In the genomic region with DNA sequence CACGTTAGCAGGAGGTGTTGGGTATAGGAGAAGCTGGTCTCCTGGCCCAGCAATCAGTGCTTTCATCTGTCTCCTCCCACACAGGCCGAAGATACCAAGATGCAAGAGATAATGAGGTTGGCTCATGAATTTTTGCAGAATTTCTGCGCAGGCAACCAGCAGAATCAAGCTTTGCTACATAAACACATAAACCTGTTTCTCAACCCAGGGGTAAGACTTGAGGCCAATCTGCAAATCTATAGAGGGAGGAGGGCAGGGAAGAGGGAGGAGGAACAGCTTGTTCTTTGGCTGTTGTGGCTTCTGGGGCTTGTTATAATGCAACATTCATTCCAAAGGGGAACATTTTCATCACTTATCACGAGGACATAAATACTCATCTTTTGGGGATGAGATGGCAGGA, we compare ENCODE assay signal across 2 cellular contexts.
A peak's percentile ranks its signal among the peaks of the same experiment; 100 is the strongest.
TF ChIP-seq lines count a peak whose summit lies in the region.

No MANE protein-coding gene starts in this region.

TF ChIP-seq in K562, 482 proteins besides CTCF, POLR2A, EP300 and RAD21:
- no peak for TF ChIP-seq SIRT6 (IDR thresholded peaks at IDR 0.05; ENCODE audit: low read depth, low read length)
- TF ChIP-seq RBM15 (IDR thresholded peaks at IDR 0.05; ENCODE audit: insufficient read depth, low read length): no peak
- TF ChIP-seq ZNF263 (CRISPR knock-in tag; IDR thresholded peaks at IDR 0.05; ENCODE audit: borderline replicate concordance): peak; percentile 75
- TF ChIP-seq, protein P1, sequence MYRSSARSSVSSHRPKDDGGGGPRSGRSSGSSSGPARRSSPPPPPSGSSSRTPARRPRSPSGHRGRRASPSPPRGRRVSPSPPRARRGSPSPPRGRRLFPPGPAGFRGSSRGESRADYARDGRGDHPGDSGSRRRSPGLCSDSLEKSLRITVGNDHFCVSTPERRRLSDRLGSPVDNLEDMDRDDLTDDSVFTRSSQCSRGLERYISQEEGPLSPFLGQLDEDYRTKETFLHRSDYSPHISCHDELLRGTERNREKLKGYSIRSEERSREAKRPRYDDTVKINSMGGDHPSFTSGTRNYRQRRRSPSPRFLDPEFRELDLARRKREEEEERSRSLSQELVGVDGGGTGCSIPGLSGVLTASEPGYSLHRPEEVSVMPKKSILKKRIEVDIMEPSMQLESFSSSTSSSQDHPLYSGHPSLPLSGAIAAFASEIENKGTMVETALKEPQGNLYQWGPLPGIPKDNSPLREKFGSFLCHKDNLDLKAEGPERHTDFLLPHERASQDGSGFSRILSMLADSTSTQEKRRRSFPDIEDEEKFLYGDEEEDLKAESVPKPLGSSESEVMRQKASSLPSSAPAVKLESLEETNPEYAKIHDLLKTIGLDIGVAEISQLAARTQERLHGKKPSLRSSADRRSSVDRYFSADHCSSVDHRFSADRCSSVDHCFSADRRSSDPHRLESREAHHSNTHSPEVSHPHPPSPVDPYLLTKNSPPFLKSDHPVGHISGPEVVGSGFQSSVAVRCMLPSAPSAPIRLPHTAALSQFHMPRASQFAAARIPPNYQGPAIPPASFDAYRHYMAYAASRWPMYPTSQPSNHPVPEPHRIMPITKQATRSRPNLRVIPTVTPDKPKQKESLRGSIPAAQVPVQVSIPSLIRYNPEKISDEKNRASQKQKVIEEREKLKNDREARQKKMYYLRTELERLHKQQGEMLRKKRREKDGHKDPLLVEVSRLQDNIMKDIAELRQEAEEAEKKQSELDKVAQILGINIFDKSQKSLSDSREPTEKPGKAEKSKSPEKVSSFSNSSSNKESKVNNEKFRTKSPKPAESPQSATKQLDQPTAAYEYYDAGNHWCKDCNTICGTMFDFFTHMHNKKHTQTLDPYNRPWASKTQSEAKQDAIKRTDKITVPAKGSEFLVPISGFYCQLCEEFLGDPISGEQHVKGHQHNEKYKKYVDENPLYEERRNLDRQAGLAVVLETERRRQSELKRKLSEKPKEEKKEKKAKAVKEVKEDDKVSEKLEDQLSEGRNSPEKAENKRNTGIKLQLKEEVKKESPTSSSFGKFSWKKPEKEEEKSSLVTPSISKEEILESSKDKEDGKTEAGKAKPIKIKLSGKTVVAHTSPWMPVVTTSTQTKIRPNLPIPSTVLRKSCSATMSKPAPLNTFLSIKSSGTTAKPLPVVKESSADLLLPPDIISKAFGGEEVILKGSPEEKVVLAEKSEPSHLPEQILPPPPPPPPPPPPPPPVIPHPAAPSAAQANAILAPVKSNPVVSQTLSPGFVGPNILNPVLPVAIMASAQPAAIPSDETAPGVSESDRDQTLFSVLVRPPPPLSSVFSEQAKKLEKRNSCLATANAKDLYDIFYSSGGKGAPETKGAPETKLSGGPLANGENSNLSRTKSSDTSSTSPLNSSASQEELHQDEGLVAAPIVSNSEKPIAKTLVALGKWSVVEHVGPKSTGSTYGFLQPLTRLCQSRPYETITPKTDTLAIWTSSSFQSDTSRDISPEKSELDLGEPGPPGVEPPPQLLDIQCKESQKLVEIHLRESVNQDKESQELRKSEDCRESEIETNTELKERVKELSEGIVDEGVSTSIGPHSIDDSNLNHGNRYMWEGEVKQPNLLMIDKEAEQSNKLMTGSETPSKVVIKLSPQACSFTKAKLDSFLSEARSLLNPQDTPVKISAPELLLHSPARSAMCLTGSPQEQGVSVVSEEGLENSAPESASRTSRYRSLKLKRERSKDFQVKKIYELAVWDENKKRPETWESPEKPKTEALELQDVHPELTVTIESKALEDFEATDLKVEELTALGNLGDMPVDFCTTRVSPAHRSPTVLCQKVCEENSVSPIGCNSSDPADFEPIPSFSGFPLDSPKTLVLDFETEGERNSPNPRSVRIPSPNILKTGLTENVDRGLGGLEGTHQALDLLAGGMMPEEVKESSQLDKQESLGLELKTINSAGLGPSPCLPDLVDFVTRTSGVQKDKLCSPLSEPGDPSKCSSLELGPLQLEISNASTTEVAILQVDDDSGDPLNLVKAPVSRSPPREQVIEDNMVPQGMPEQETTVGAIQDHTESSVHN (IDR thresholded peaks at IDR 0.05; ENCODE audit: borderline replicate concordance in 1 of 2, low read depth in 1 of 2): no peak
- TF ChIP-seq, protein P2, sequence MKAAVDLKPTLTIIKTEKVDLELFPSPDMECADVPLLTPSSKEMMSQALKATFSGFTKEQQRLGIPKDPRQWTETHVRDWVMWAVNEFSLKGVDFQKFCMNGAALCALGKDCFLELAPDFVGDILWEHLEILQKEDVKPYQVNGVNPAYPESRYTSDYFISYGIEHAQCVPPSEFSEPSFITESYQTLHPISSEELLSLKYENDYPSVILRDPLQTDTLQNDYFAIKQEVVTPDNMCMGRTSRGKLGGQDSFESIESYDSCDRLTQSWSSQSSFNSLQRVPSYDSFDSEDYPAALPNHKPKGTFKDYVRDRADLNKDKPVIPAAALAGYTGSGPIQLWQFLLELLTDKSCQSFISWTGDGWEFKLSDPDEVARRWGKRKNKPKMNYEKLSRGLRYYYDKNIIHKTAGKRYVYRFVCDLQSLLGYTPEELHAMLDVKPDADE (conservative IDR thresholded peaks at IDR 0.05; ENCODE audit: control insufficient read depth, low read depth, low read length): no peak
- TF ChIP-seq ETV5 (CRISPR knock-in tag; IDR thresholded peaks at IDR 0.05; ENCODE audit: low read depth): no peak

TF ChIP-seq in GM23338, 12 proteins besides CTCF, POLR2A, EP300 and RAD21:
- TF ChIP-seq CREB1 (CRISPR knock-in tag; IDR thresholded peaks at IDR 0.05; ENCODE audit: low read depth) (no peak), EZH2phosphoT487 (IDR thresholded peaks at IDR 0.05; ENCODE audit: unreplicated experiment) (no peak), JUNB (IDR thresholded peaks at IDR 0.05; ENCODE audit: unreplicated experiment) (no peak), EZH2 (IDR thresholded peaks at IDR 0.05; ENCODE audit: low read depth, unreplicated experiment) (no peak), POLR2AphosphoS5 (IDR thresholded peaks at IDR 0.05; ENCODE audit: low read depth) (no peak), NANOG (IDR thresholded peaks at IDR 0.05; ENCODE audit: borderline replicate concordance) (no peak)
- TF ChIP-seq, protein P3, sequence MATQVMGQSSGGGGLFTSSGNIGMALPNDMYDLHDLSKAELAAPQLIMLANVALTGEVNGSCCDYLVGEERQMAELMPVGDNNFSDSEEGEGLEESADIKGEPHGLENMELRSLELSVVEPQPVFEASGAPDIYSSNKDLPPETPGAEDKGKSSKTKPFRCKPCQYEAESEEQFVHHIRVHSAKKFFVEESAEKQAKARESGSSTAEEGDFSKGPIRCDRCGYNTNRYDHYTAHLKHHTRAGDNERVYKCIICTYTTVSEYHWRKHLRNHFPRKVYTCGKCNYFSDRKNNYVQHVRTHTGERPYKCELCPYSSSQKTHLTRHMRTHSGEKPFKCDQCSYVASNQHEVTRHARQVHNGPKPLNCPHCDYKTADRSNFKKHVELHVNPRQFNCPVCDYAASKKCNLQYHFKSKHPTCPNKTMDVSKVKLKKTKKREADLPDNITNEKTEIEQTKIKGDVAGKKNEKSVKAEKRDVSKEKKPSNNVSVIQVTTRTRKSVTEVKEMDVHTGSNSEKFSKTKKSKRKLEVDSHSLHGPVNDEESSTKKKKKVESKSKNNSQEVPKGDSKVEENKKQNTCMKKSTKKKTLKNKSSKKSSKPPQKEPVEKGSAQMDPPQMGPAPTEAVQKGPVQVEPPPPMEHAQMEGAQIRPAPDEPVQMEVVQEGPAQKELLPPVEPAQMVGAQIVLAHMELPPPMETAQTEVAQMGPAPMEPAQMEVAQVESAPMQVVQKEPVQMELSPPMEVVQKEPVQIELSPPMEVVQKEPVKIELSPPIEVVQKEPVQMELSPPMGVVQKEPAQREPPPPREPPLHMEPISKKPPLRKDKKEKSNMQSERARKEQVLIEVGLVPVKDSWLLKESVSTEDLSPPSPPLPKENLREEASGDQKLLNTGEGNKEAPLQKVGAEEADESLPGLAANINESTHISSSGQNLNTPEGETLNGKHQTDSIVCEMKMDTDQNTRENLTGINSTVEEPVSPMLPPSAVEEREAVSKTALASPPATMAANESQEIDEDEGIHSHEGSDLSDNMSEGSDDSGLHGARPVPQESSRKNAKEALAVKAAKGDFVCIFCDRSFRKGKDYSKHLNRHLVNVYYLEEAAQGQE (IDR thresholded peaks at IDR 0.05; ENCODE audit: unreplicated experiment): no peak
- TF ChIP-seq, protein P2 (IDR thresholded peaks at IDR 0.05): no peak
- TF ChIP-seq, protein P4, sequence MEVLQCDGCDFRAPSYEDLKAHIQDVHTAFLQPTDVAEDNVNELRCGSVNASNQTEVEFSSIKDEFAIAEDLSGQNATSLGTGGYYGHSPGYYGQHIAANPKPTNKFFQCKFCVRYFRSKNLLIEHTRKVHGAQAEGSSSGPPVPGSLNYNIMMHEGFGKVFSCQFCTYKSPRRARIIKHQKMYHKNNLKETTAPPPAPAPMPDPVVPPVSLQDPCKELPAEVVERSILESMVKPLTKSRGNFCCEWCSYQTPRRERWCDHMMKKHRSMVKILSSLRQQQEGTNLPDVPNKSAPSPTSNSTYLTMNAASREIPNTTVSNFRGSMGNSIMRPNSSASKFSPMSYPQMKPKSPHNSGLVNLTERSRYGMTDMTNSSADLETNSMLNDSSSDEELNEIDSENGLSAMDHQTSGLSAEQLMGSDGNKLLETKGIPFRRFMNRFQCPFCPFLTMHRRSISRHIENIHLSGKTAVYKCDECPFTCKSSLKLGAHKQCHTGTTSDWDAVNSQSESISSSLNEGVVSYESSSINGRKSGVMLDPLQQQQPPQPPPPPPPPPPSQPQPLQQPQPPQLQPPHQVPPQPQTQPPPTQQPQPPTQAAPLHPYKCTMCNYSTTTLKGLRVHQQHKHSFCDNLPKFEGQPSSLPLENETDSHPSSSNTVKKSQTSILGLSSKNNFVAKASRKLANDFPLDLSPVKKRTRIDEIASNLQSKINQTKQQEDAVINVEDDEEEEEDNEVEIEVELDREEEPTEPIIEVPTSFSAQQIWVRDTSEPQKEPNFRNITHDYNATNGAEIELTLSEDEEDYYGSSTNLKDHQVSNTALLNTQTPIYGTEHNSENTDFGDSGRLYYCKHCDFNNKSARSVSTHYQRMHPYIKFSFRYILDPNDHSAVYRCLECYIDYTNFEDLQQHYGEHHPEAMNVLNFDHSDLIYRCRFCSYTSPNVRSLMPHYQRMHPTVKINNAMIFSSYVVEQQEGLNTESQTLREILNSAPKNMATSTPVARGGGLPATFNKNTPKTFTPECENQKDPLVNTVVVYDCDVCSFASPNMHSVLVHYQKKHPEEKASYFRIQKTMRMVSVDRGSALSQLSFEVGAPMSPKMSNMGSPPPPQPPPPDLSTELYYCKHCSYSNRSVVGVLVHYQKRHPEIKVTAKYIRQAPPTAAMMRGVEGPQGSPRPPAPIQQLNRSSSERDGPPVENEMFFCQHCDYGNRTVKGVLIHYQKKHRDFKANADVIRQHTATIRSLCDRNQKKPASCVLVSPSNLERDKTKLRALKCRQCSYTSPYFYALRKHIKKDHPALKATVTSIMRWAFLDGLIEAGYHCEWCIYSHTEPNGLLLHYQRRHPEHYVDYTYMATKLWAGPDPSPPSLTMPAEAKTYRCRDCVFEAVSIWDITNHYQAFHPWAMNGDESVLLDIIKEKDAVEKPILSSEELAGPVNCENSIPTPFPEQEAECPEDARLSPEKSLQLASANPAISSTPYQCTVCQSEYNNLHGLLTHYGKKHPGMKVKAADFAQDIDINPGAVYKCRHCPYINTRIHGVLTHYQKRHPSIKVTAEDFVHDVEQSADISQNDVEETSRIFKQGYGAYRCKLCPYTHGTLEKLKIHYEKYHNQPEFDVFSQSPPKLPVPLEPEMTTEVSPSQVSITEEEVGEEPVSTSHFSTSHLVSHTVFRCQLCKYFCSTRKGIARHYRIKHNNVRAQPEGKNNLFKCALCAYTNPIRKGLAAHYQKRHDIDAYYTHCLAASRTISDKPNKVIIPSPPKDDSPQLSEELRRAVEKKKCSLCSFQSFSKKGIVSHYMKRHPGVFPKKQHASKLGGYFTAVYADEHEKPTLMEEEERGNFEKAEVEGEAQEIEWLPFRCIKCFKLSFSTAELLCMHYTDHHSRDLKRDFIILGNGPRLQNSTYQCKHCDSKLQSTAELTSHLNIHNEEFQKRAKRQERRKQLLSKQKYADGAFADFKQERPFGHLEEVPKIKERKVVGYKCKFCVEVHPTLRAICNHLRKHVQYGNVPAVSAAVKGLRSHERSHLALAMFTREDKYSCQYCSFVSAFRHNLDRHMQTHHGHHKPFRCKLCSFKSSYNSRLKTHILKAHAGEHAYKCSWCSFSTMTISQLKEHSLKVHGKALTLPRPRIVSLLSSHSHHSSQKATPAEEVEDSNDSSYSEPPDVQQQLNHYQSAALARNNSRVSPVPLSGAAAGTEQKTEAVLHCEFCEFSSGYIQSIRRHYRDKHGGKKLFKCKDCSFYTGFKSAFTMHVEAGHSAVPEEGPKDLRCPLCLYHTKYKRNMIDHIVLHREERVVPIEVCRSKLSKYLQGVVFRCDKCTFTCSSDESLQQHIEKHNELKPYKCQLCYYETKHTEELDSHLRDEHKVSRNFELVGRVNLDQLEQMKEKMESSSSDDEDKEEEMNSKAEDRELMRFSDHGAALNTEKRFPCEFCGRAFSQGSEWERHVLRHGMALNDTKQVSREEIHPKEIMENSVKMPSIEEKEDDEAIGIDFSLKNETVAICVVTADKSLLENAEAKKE (CRISPR knock-in tag; IDR thresholded peaks at IDR 0.05): no peak
TF ChIP-seq in GM23338: peak in this region for 0.
